ENCODE assay signal across 24 cellular contexts in the genomic region with DNA sequence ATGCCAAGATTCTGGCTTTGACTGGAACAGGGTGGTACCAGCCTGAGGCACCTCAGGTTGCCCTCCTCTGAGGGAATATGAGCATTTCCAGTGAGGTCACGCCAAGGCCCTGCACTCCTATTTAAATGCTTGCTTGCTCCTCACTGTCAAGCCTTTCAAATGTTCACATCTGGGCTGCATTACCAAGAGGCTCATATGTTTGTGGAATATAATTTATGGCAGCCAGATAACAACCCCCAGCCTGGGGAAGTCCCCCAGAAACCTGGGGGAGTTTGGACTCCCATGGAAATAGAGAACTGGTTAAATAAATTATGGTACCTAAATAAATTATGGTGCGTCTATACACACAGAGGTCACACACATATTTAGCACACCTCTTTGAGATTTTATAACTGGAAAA.
"Had no signal": no experiment of that assay in that cellular context is flagged by ENCODE, and none has a peak within 500 bp of the region (broad histone marks: within the 10 kb centered on the region; RNA-seq: fewer than 3 reads in every experiment).

No MANE protein-coding gene starts in this region.

- H3K27me3 ChIP-seq: brain microvascular endothelial cell, esophagus muscularis mucosa, heart right ventricle, stomach, suprapubic skin, tibial artery had no signal

- DNase-seq: activated CD4-positive, alpha-beta T cell treated with anti-CD3 and anti-CD28 coated beads for 36 hours; activated CD4-positive, CD25-positive, alpha-beta regulatory T cell; activated effector memory CD4-positive, alpha-beta T cell treated with anti-CD3 and anti-CD28 coated beads, Interleukin-2, amount 50 U/mL, for 16 hours; activated naive CD4-positive, alpha-beta T cell treated with anti-CD3 and anti-CD28 coated beads for 36 hours; activated naive CD8-positive, alpha-beta T cell treated with anti-CD3 and anti-CD28 coated beads for 36 hours; activated T-cell treated with anti-CD3 and anti-CD28 coated beads for 4 hours; activated T-cell treated with anti-CD3 and anti-CD28 coated beads, Interleukin-2, amount 50 U/mL, for 72 hours; amniotic stem cell; brain microvascular endothelial cell; caudate nucleus; cortex of kidney; endodermal cell; heart right ventricle; naive thymus-derived CD8-positive, alpha-beta T cell; posterior cingulate gyrus; right cardiac atrium; stimulated activated CD4-positive, alpha-beta T cell treated with anti-CD3 and anti-CD28 coated beads, Interleukin-15, amount 100 ng/mL, for 24 hours; stimulated activated CD4-positive, alpha-beta T cell treated with anti-CD3 and anti-CD28 coated beads, Interleukin-2, amount 100 ng/mL, for 24 hours; stimulated activated naive B cell treated with anti-CD40 and anti-IgM and Interleukin-4, amounts not matched to agents 10 μg/mL and 1 μg/mL and 100 μg/mL, for 72 hours; stomach; T-helper 1 cell; tibial artery had no signal

- H3K36me3 ChIP-seq: brain microvascular endothelial cell, esophagus muscularis mucosa, stomach, tibial artery had no signal

- H3K27ac ChIP-seq: brain microvascular endothelial cell, esophagus muscularis mucosa, heart right ventricle, stomach, suprapubic skin, tibial artery had no signal

- H3K4me3 ChIP-seq: esophagus muscularis mucosa, heart right ventricle, stomach, suprapubic skin, tibial artery had no signal

- H3K9me3 ChIP-seq: esophagus muscularis mucosa, heart right ventricle, stomach, suprapubic skin, tibial artery had no signal
